24 cellular contexts compared by ENCODE assay signal in genomic region chr16:13291934-13292333, GRCh38.
A peak's percentile ranks its signal among the peaks of the same experiment; 100 is the strongest.
DNase-seq lines count a peak whose midpoint lies in the region; ATAC-seq and TF ChIP-seq lines count a peak whose summit lies in the region.
"Had no signal": no experiment of that assay in that cellular context is flagged by ENCODE, and none has a peak within 500 bp of the region (broad histone marks: within the 10 kb centered on the region; RNA-seq: fewer than 3 reads in every experiment).

No MANE protein-coding gene starts in this region.

- H3K4me3 Mint-ChIP-seq in endothelial cell (ENCODE audit: unreplicated experiment) (no peak overlapping the region), neural progenitor cell (no peak overlapping the region)
- no peak overlapping the region for H3K4me3 Mint-ChIP-seq in CD4-positive, alpha-beta memory T cell
- H3K4me3 Mint-ChIP-seq: activated T-cell treated with anti-CD3 and anti-CD28 coated beads, Interleukin-2, amount 50 U/mL, for 24 hours; CD4-positive, CD25-positive, alpha-beta regulatory T cell; effector memory CD8-positive, alpha-beta T cell; stimulated activated memory B cell treated with anti-CD40 and anti-IgM and Interleukin-4, amounts not matched to agents 10 μg/mL and 1 μg/mL and 100 μg/mL, for 72 hours had no signal

- no peaks in the 10 kb centered on the region for H3K79me2 ChIP-seq in neural progenitor cell (ENCODE audit: low read depth)

- no peaks in the 10 kb centered on the region for H3K27me3 ChIP-seq in neural progenitor cell
- no peaks in the 10 kb centered on the region for H3K27me3 ChIP-seq in CD4-positive, alpha-beta memory T cell (ENCODE audit: insufficient read depth, low read length)
- H3K27me3 ChIP-seq: esophagus muscularis mucosa, spleen had no signal

- H3K27me3 Mint-ChIP-seq in endothelial cell (ENCODE audit: unreplicated experiment) (peaks cover 1% of the 10 kb centered on the region), neural progenitor cell (ENCODE audit: insufficient read depth, low read depth) (peaks cover 2% of the 10 kb centered on the region)
- peaks cover 0 to 2% of the 10 kb centered on the region in 2 donors for H3K27me3 Mint-ChIP-seq in CD4-positive, alpha-beta memory T cell
- H3K27me3 Mint-ChIP-seq: effector memory CD8-positive, alpha-beta T cell had no signal

- intact Hi-C loops in CD4-positive, alpha-beta memory T cell (cut with micrococcal nuclease) = no loop called here

- H3K4me1 Mint-ChIP-seq in endothelial cell (ENCODE audit: unreplicated experiment) = no peaks in the 10 kb centered on the region
- H3K4me1 Mint-ChIP-seq in neural progenitor cell = no peaks in the 10 kb centered on the region
- H3K4me1 Mint-ChIP-seq in CD4-positive, alpha-beta memory T cell = no peaks in the 10 kb centered on the region
- H3K4me1 Mint-ChIP-seq: stimulated activated memory B cell treated with anti-CD40 and anti-IgM and Interleukin-4, amounts not matched to agents 10 μg/mL and 1 μg/mL and 100 μg/mL, for 72 hours had no signal

- H3K4me1 ChIP-seq in neural progenitor cell = no peaks in the 10 kb centered on the region
- H3K4me1 ChIP-seq in CD4-positive, alpha-beta memory T cell (ENCODE audit: insufficient read depth, low read length) = no peaks in the 10 kb centered on the region
- H3K4me1 ChIP-seq: esophagus muscularis mucosa, spleen had no signal

- H3K9ac ChIP-seq in neural progenitor cell = no peak overlapping the region

- no peaks in the 10 kb centered on the region for H3K9me3 ChIP-seq in neural progenitor cell (ENCODE audit: low read depth)
- no peaks in the 10 kb centered on the region for H3K9me3 ChIP-seq in CD4-positive, alpha-beta memory T cell (ENCODE audit: control insufficient read depth in 1 of 2, low read length in 2 of 2)
- H3K9me3 ChIP-seq: esophagus muscularis mucosa had no signal

- H3K9me3 Mint-ChIP-seq in endothelial cell (ENCODE audit: unreplicated experiment) = no peaks in the 10 kb centered on the region
- H3K9me3 Mint-ChIP-seq in neural progenitor cell = no peaks in the 10 kb centered on the region
- peaks cover 0 to 7% (median under 1%) of the 10 kb centered on the region in 8 donors for H3K9me3 Mint-ChIP-seq in CD4-positive, alpha-beta memory T cell

- H2AFZ ChIP-seq in neural progenitor cell (replicated peaks) = no peak overlapping the region

- peak; percentile 31 for DNase-seq in ELF-1 (ENCODE audit: low read depth, low spot score)
- peak; percentile 5 for DNase-seq in OCI-M1 (lab: John Stamatoyannopoulos, UW)
- DNase-seq in endothelial cell (ENCODE audit: low spot score) = peak; percentile 33
- peak; percentile 74 for DNase-seq in neural progenitor cell (ENCODE audit: low spot score)
- DNase-seq in CD4-positive, alpha-beta memory T cell = no peak
- DNase-seq in DMS53 (lab: John Stamatoyannopoulos, UW) = no peak
- DNase-seq in stimulated activated CD4-positive, alpha-beta T cell treated with anti-CD3 and anti-CD28 coated beads, Interleukin-2, amount 100 ng/mL, for 48 hours = no peak
- DNase-seq: activated CD4-positive, alpha-beta T cell treated with anti-CD3 and anti-CD28 coated beads for 48 hours; activated naive CD4-positive, alpha-beta T cell; activated T-cell treated with anti-CD3 and anti-CD28 coated beads, Interleukin-2, amount 50 U/mL, for 24 hours; CD4-positive, CD25-positive, alpha-beta regulatory T cell; effector memory CD8-positive, alpha-beta T cell; foreskin melanocyte; hippocampal formation; Karpas-422; NCI-H187 treated with DMSO at 0.1 percent for 48 hours; NCI-H69; spleen; stimulated activated CD4-positive, alpha-beta T cell treated with anti-CD3 and anti-CD28 coated beads, Interleukin-4, amount 100 ng/mL, for 1 hour; T-helper 2 cell had no signal

- H3K4me2 ChIP-seq in neural progenitor cell = no peak overlapping the region

- no peaks in the 10 kb centered on the region for H3K36me3 ChIP-seq in neural progenitor cell
- H3K36me3 ChIP-seq in CD4-positive, alpha-beta memory T cell (ENCODE audit: insufficient read depth, low read length) = no peaks in the 10 kb centered on the region
- H3K36me3 ChIP-seq: esophagus muscularis mucosa, spleen had no signal

- TF ChIP-seq CTCF in endothelial cell (IDR thresholded peaks at IDR 0.05; ENCODE audit: unreplicated experiment) = no peak
- TF ChIP-seq CTCF in neural progenitor cell (IDR thresholded peaks at IDR 0.05) = no peak

- CTCF ChIA-PET in CD4-positive, alpha-beta memory T cell (lab: Charles Lee; ENCODE audit: partially characterized antibody) = no interaction called here

- H3K36me3 Mint-ChIP-seq in endothelial cell (ENCODE audit: low read depth, unreplicated experiment) = no peaks in the 10 kb centered on the region
- H3K36me3 Mint-ChIP-seq in neural progenitor cell = no peaks in the 10 kb centered on the region
- H3K36me3 Mint-ChIP-seq in CD4-positive, alpha-beta memory T cell = no peaks in the 10 kb centered on the region
- H3K36me3 Mint-ChIP-seq: CD4-positive, CD25-positive, alpha-beta regulatory T cell; stimulated activated memory B cell treated with anti-CD40 and anti-IgM and Interleukin-4, amounts not matched to agents 10 μg/mL and 1 μg/mL and 100 μg/mL, for 72 hours had no signal

- H4K20me1 ChIP-seq in neural progenitor cell (ENCODE audit: low read depth) = peaks cover 4% of the 10 kb centered on the region

- no peak for ATAC-seq in HG03159 (IDR thresholded peaks at IDR 0.05; ENCODE audit: unreplicated experiment)
- ATAC-seq: effector memory CD8-positive, alpha-beta T cell; stimulated activated memory B cell treated with anti-CD40 and anti-IgM and Interleukin-4, amounts not matched to agents 10 μg/mL and 1 μg/mL and 100 μg/mL, for 72 hours had no signal

- H3K4me3 ChIP-seq in neural progenitor cell = no peak overlapping the region
- no peak overlapping the region for H3K4me3 ChIP-seq in CD4-positive, alpha-beta memory T cell (ENCODE audit: low read length in 2 of 2)
- H3K4me3 ChIP-seq: esophagus muscularis mucosa, SK-N-MC, spleen had no signal

- H3K27ac Mint-ChIP-seq in endothelial cell (ENCODE audit: unreplicated experiment) (no peak overlapping the region), neural progenitor cell (no peak overlapping the region)
- no peak overlapping the region for H3K27ac Mint-ChIP-seq in CD4-positive, alpha-beta memory T cell
- H3K27ac Mint-ChIP-seq: activated T-cell treated with anti-CD3 and anti-CD28 coated beads, Interleukin-2, amount 50 U/mL, for 24 hours; CD4-positive, CD25-positive, alpha-beta regulatory T cell; effector memory CD8-positive, alpha-beta T cell; stimulated activated memory B cell treated with anti-CD40 and anti-IgM and Interleukin-4, amounts not matched to agents 10 μg/mL and 1 μg/mL and 100 μg/mL, for 72 hours had no signal

- H3F3A ChIP-seq in neural progenitor cell (ENCODE audit: low read depth) = no peaks in the 10 kb centered on the region

- no peak overlapping the region for H3K27ac ChIP-seq in neural progenitor cell
- no peak overlapping the region for H3K27ac ChIP-seq in CD4-positive, alpha-beta memory T cell (ENCODE audit: low read depth, low read length)
- H3K27ac ChIP-seq: esophagus muscularis mucosa, SK-N-MC, spleen had no signal

- POLR2A ChIA-PET in CD4-positive, alpha-beta memory T cell (lab: Charles Lee; ENCODE audit: partially characterized antibody) = no interaction called here

Comparison
In these comparisons a context has a peak if more than half of its experiments do, and no peak if none do; other contexts are left out.
1. DNase-seq: peak in ELF-1 (single experiment), OCI-M1 (single experiment), endothelial cell (single experiment) and neural progenitor cell (single experiment); none in CD4-positive, alpha-beta memory T cell (0 of 5), DMS53 (single experiment) and stimulated activated CD4-positive, alpha-beta T cell treated with anti-CD3 and anti-CD28 coated beads, Interleukin-2, amount 100 ng/mL, for 48 hours (0 of 2).